ENCODE assay signal across 11 cellular contexts in genomic region chr7:143487566-143487965, GRCh38. TPM values are rescaled to one million over a fixed set of nuclear protein-coding genes. Genes with fewer than 3 reads are reported as not detected.
DNase-seq lines count a peak whose midpoint lies in the region; ATAC-seq and TF ChIP-seq lines count a peak whose summit lies in the region.
"Had no signal": no experiment of that assay in that cellular context is flagged by ENCODE, and none has a peak within 500 bp of the region (broad histone marks: within the 10 kb centered on the region; RNA-seq: fewer than 3 reads in every experiment).

No MANE protein-coding gene starts in this region.

- DNase-seq in right atrium auricular region (ENCODE audit: low spot score) (peak; percentile 63), tibial artery (peak; percentile 77 to 82), NOMO-1 treated with DMSO at 0.1 percent for 48 hours (lab: John Stamatoyannopoulos, UW; ENCODE audit: unreplicated experiment) (no peak)
- DNase-seq in natural killer cell treated with Interleukin-12 subunit alpha and Interleukin-12 subunit beta and Interleukin-15 and Interleukin-18, amount 100 ng/mL, for 72 hours (ENCODE audit: low spot score): no peak
- DNase-seq: activated naive CD4-positive, alpha-beta T cell treated with anti-CD3 and anti-CD28 coated beads for 36 hours; stimulated activated naive CD4-positive, alpha-beta T cell treated with Interleukin-2 at 50 U/mL for 16 hours had no signal

- no peaks in the 10 kb centered on the region for H3K36me3 Mint-ChIP-seq in natural killer cell treated with Interleukin-12 subunit alpha and Interleukin-12 subunit beta and Interleukin-15 and Interleukin-18, amount 100 ng/mL, for 72 hours
- H3K36me3 Mint-ChIP-seq in activated T-helper 17 cell treated with anti-CD3 and anti-CD28 coated beads, Interleukin-2, amount 50 U/mL, for 72 hours (ENCODE audit: low read depth): no peaks in the 10 kb centered on the region

- peak overlapping the region in 1 of 2 donors; percentile 15 for H3K27ac ChIP-seq in right atrium auricular region
- no peak overlapping the region for H3K27ac ChIP-seq in tibial artery

- peaks cover 0 to 12% of the 10 kb centered on the region in 2 donors for H3K4me1 ChIP-seq in right atrium auricular region
- H3K4me1 ChIP-seq in tibial artery: peaks cover 0 to 6% (median 0%) of the 10 kb centered on the region in 4 donors

- TF ChIP-seq CTCF in right atrium auricular region (IDR thresholded peaks at IDR 0.05) (no peak), tibial artery (IDR thresholded peaks at IDR 0.05) (no peak)

- H3K4me1 Mint-ChIP-seq in natural killer cell treated with Interleukin-12 subunit alpha and Interleukin-12 subunit beta and Interleukin-15 and Interleukin-18, amount 100 ng/mL, for 72 hours (ENCODE audit: low read depth in 2 of 2): peaks cover 0 to 2% of the 10 kb centered on the region in 2 donors
- H3K4me1 Mint-ChIP-seq in activated T-helper 17 cell treated with anti-CD3 and anti-CD28 coated beads, Interleukin-2, amount 50 U/mL, for 72 hours: peaks cover 12% of the 10 kb centered on the region

- no peaks in the 10 kb centered on the region for H3K9me3 ChIP-seq in right atrium auricular region
- H3K9me3 ChIP-seq in tibial artery: no peaks in the 10 kb centered on the region

- no peak overlapping the region for H3K4me3 Mint-ChIP-seq in natural killer cell treated with Interleukin-12 subunit alpha and Interleukin-12 subunit beta and Interleukin-15 and Interleukin-18, amount 100 ng/mL, for 72 hours
- no peak overlapping the region for H3K4me3 Mint-ChIP-seq in activated T-helper 17 cell treated with anti-CD3 and anti-CD28 coated beads, Interleukin-2, amount 50 U/mL, for 72 hours
- H3K4me3 Mint-ChIP-seq: activated naive CD4-positive, alpha-beta T cell treated with anti-CD3 and anti-CD28 coated beads for 36 hours had no signal

- H3K27me3 Mint-ChIP-seq in natural killer cell treated with Interleukin-12 subunit alpha and Interleukin-12 subunit beta and Interleukin-15 and Interleukin-18, amount 100 ng/mL, for 72 hours: peaks cover 4 to 20% of the 10 kb centered on the region in 2 donors
- no peaks in the 10 kb centered on the region for H3K27me3 Mint-ChIP-seq in activated T-helper 17 cell treated with anti-CD3 and anti-CD28 coated beads, Interleukin-2, amount 50 U/mL, for 72 hours

- no peaks in the 10 kb centered on the region for H3K36me3 ChIP-seq in right atrium auricular region
- H3K36me3 ChIP-seq in tibial artery: no peaks in the 10 kb centered on the region

- no peaks in the 10 kb centered on the region for H3K27me3 ChIP-seq in right atrium auricular region
- no peaks in the 10 kb centered on the region for H3K27me3 ChIP-seq in tibial artery

- no peak overlapping the region for H3K4me3 ChIP-seq in right atrium auricular region
- H3K4me3 ChIP-seq in tibial artery: no peak overlapping the region

- no peaks in the 10 kb centered on the region for H3K9me3 Mint-ChIP-seq in natural killer cell treated with Interleukin-12 subunit alpha and Interleukin-12 subunit beta and Interleukin-15 and Interleukin-18, amount 100 ng/mL, for 72 hours
- H3K9me3 Mint-ChIP-seq in activated T-helper 17 cell treated with anti-CD3 and anti-CD28 coated beads, Interleukin-2, amount 50 U/mL, for 72 hours: no peaks in the 10 kb centered on the region
- H3K9me3 Mint-ChIP-seq: activated naive CD4-positive, alpha-beta T cell treated with anti-CD3 and anti-CD28 coated beads for 36 hours had no signal

- H3K27ac Mint-ChIP-seq in natural killer cell treated with Interleukin-12 subunit alpha and Interleukin-12 subunit beta and Interleukin-15 and Interleukin-18, amount 100 ng/mL, for 72 hours: no peak overlapping the region
- no peak overlapping the region for H3K27ac Mint-ChIP-seq in activated T-helper 17 cell treated with anti-CD3 and anti-CD28 coated beads, Interleukin-2, amount 50 U/mL, for 72 hours
- H3K27ac Mint-ChIP-seq: activated naive CD4-positive, alpha-beta T cell treated with anti-CD3 and anti-CD28 coated beads for 36 hours had no signal

- intact Hi-C loops in tibial artery (cut with DNase I; ENCODE audit: low total_unique reads): no loop called here

- ATAC-seq in GM21786 (IDR thresholded peaks at IDR 0.05; ENCODE audit: unreplicated experiment) (peak; percentile 82), SK-N-SH treated with all-trans-retinoic acid at 6 μM for 48 hours (peak; percentile 22)
- no peak for ATAC-seq in natural killer cell treated with Interleukin-12 subunit alpha and Interleukin-12 subunit beta and Interleukin-15 and Interleukin-18, amount 100 ng/mL, for 72 hours
- ATAC-seq in activated T-helper 17 cell treated with anti-CD3 and anti-CD28 coated beads, Interleukin-2, amount 50 U/mL, for 72 hours (replicated peaks): no peak

TF ChIP-seq in SK-N-SH treated with all-trans-retinoic acid at 6 μM for 48 hours, 23 proteins besides CTCF, POLR2A, EP300 and RAD21:
- TF ChIP-seq ZC3H10 (CRISPR knock-in tag; IDR thresholded peaks at IDR 0.05): peak; percentile 41; the same call in 1 of the 2 replicates
- TF ChIP-seq PATZ1 (CRISPR knock-in tag; IDR thresholded peaks at IDR 0.05; ENCODE audit: borderline replicate concordance): no peak

RNA-seq across cellular contexts. Expression of gene TAS2R41, which starts 9.9 kb away (rescaled TPM):
- not detected for total RNA-seq in right atrium auricular region
- total RNA-seq in natural killer cell treated with Interleukin-12 subunit alpha and Interleukin-12 subunit beta and Interleukin-15 and Interleukin-18, amount 100 ng/mL, for 72 hours: not detected
- not detected for total RNA-seq in activated T-helper 17 cell treated with anti-CD3 and anti-CD28 coated beads, Interleukin-2, amount 50 U/mL, for 72 hours
- total RNA-seq: activated naive CD4-positive, alpha-beta T cell treated with anti-CD3 and anti-CD28 coated beads for 36 hours; pulmonary artery endothelial cell; T-helper 1 cell treated with Interleukin-12 subunit alpha and Interleukin-12 subunit beta and Interleukin-4 antibody, amounts not matched to agents 30 ng/mL and 1 ng/mL, for 36 hours had no signal

RNA-seq across cellular contexts. Expression of gene TAS2R60, which starts 44.3 kb away (rescaled TPM):
- not detected for total RNA-seq in right atrium auricular region
- total RNA-seq in natural killer cell treated with Interleukin-12 subunit alpha and Interleukin-12 subunit beta and Interleukin-15 and Interleukin-18, amount 100 ng/mL, for 72 hours: not detected
- total RNA-seq in activated T-helper 17 cell treated with anti-CD3 and anti-CD28 coated beads, Interleukin-2, amount 50 U/mL, for 72 hours: not detected
- total RNA-seq: activated naive CD4-positive, alpha-beta T cell treated with anti-CD3 and anti-CD28 coated beads for 36 hours; pulmonary artery endothelial cell; T-helper 1 cell treated with Interleukin-12 subunit alpha and Interleukin-12 subunit beta and Interleukin-4 antibody, amounts not matched to agents 30 ng/mL and 1 ng/mL, for 36 hours had no signal

Comparison
In these comparisons a context has a peak if more than half of its experiments do, and no peak if none do; other contexts are left out.
1. ATAC-seq: peak in GM21786 (single experiment) and SK-N-SH treated with all-trans-retinoic acid at 6 μM for 48 hours (single experiment); none in natural killer cell treated with Interleukin-12 subunit alpha and Interleukin-12 subunit beta and Interleukin-15 and Interleukin-18, amount 100 ng/mL, for 72 hours (0 of 2) and activated T-helper 17 cell treated with anti-CD3 and anti-CD28 coated beads, Interleukin-2, amount 50 U/mL, for 72 hours (single experiment).
2. DNase-seq: peak in right atrium auricular region (single experiment) and tibial artery (2 of 2); none in natural killer cell treated with Interleukin-12 subunit alpha and Interleukin-12 subunit beta and Interleukin-15 and Interleukin-18, amount 100 ng/mL, for 72 hours (single experiment) and NOMO-1 treated with DMSO at 0.1 percent for 48 hours (single experiment).